In genomic region chr22:33018232-33018864, GRCh38 we compare ENCODE assay signal across 8 cellular contexts. TPM values are rescaled to one million over a fixed set of nuclear protein-coding genes. Genes with fewer than 3 reads are reported as not detected.
DNase-seq lines count a peak whose midpoint lies in the region; ATAC-seq and TF ChIP-seq lines count a peak whose summit lies in the region.

No MANE protein-coding gene starts in this region.

- no peak overlapping the region for H3K18ac ChIP-seq in neuronal stem cell (ENCODE audit: low read length)

- no peak overlapping the region for H4K8ac ChIP-seq in neuronal stem cell (ENCODE audit: low read depth, low read length)

- no peak overlapping the region for H2BK15ac ChIP-seq in neuronal stem cell (ENCODE audit: low read length)

- no peak overlapping the region for H2BK120ac ChIP-seq in neuronal stem cell (ENCODE audit: low read depth, low read length)

- H2AK5ac ChIP-seq in neuronal stem cell (ENCODE audit: low read depth, low read length): no peak overlapping the region

- WGBS in neuronal stem cell (ENCODE audit: extremely low coverage in 2 of 2, insufficient read length in 2 of 2, insufficient replicate concordance in 1 of 2), 2 donors: no CpG with 5 or more reads among the region's 7 CpGs

- DNase-seq in activated CD4-positive, CD25-positive, alpha-beta regulatory T cell treated with anti-CD3 and anti-CD28 coated beads, Interleukin-2, amount 50 U/mL, for 72 hours: peak; percentile 53
- DNase-seq in NCI-H1694 treated with DMSO at 0.1 percent for 48 hours (lab: John Stamatoyannopoulos, UW) (peak; percentile 4), fibroblast of villous mesenchyme (ENCODE audit: low read depth) (peak; percentile 53), neuronal stem cell (ENCODE audit: low spot score) (peak; percentile 48)
- peak; percentile 32 for DNase-seq in activated CD8-positive, alpha-beta memory T cell treated with anti-CD3 and anti-CD28 coated beads, Interleukin-2, amount 50 U/mL, for 4 hours

- H3K14ac ChIP-seq in neuronal stem cell (ENCODE audit: low read length): no peak overlapping the region

- H3K4me3 ChIP-seq in fibroblast of villous mesenchyme (ENCODE audit: low read depth, low read length): no peak overlapping the region
- H3K4me3 ChIP-seq in neuronal stem cell (ENCODE audit: low read length in 2 of 2): no peak overlapping the region

- TF ChIP-seq CTCF in fibroblast of villous mesenchyme (IDR thresholded peaks at IDR 0.05; ENCODE audit: insufficient read depth, low read depth, low read length): peak; percentile 94

- H3K27ac ChIP-seq in neuronal stem cell (replicated peaks; ENCODE audit: low read length): no peak overlapping the region

- H3K9me3 ChIP-seq in neuronal stem cell (replicated peaks in 1 of 2; ENCODE audit: control insufficient read depth in 2 of 2, insufficient read depth in 1 of 2, low read depth in 1 of 2, low read length in 2 of 2): no peaks in the 10 kb centered on the region

- no peaks in the 10 kb centered on the region for H3K4me1 ChIP-seq in neuronal stem cell (ENCODE audit: control insufficient read depth in 2 of 2, insufficient read depth in 1 of 2, low read depth in 1 of 2, low read length in 2 of 2)

- H3K23ac ChIP-seq in neuronal stem cell (ENCODE audit: low read depth, low read length, poor library complexity): no peak overlapping the region

- no peaks in the 10 kb centered on the region for H3K79me1 ChIP-seq in neuronal stem cell (ENCODE audit: low read depth, low read length)

- H3K4me2 ChIP-seq in neuronal stem cell (ENCODE audit: insufficient read depth, low read length, poor library complexity, severe bottlenecking): no peak overlapping the region

- H2AFZ ChIP-seq in neuronal stem cell (ENCODE audit: low read length): no peak overlapping the region

- H3K9ac ChIP-seq in neuronal stem cell (ENCODE audit: low read depth, low read length, poor library complexity): no peak overlapping the region

- no peak for ATAC-seq in activated CD4-positive, CD25-positive, alpha-beta regulatory T cell treated with anti-CD3 and anti-CD28 coated beads, Interleukin-2, amount 50 U/mL, for 24 hours
- no peak for ATAC-seq in GM18858 (IDR thresholded peaks at IDR 0.05; ENCODE audit: unreplicated experiment)
- no peak for ATAC-seq in GM21717 (IDR thresholded peaks at IDR 0.05; ENCODE audit: unreplicated experiment)

- H4K91ac ChIP-seq in neuronal stem cell (ENCODE audit: low read depth, low read length, poor library complexity): no peak overlapping the region

- no peak overlapping the region for H3K4ac ChIP-seq in neuronal stem cell (ENCODE audit: low read length)

- no peak overlapping the region for H2BK12ac ChIP-seq in neuronal stem cell (ENCODE audit: low read length)

- H3K36me3 ChIP-seq in neuronal stem cell (replicated peaks in 1 of 2; ENCODE audit: control insufficient read depth in 2 of 2, insufficient read depth in 2 of 2, low read length in 2 of 2): no peaks in the 10 kb centered on the region

- H3K27me3 ChIP-seq in neuronal stem cell (ENCODE audit: control insufficient read depth in 3 of 3, insufficient read depth in 3 of 3, low read depth in 1 of 3, low read length in 3 of 3): no peaks in the 10 kb centered on the region

- no peak overlapping the region for H2BK5ac ChIP-seq in neuronal stem cell (ENCODE audit: low read length)

RNA-seq across cellular contexts. Expression of gene SYN3, which starts 39.8 kb away (rescaled TPM):
- under 0.01 TPM in 1 of 2 replicates, not detected in the other for total RNA-seq in fibroblast of villous mesenchyme
- 2.1 TPM for polyA plus RNA-seq in neuronal stem cell (2013, experiment 1 of 2)
- 2.2 TPM for polyA plus RNA-seq in neuronal stem cell (2013, experiment 2 of 2)
